1 cellular context compared by ENCODE assay signal in the genomic region with DNA sequence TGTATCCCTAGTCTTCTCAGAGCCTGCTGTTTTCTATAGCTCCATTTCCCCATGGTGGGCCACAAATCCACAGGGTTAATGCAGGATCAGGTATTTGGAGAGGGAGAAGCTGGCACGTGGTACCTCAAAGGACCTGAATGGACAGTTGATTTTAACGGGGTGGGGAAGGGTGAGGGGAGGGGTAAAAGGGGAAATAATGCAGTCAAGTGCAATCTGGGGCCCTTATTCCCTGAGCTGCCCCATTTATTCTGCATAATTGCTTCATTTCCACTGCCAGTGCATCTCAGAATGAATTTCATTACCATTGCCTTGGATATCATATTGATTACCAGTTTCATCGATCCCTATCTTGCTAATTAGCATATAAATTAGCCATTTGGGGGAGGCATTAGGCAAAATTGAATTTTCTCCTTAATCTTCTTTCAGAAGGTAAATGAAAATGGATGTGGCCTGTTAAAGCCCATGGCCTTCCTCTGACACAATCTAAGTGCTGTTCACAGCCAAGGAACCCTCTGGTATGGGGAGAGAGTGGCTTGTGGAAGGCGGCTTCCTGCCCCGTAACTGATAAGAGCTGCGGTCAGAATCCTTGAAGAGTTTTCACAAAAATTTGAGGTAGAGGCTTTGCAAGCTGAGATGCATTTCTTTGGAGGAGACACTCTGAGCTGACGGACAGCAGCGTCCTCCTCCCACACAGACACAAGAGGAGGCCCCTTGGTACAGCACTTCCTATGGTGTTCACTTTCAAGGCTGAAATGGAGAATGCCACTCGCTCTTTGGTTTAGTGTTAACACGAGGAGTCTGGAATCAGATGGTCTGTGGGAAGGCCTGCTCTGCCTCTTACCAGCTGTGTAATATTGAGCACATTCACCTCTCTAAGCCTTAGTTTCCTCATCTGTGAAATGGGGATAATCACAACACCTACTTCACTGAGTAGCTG.
A peak's percentile ranks its signal among the peaks of the same experiment; 100 is the strongest.
TF ChIP-seq lines count a peak whose summit lies in the region.

No MANE protein-coding gene starts in this region.

TF ChIP-seq in K562, 482 proteins besides CTCF, POLR2A, EP300 and RAD21 (continues in another document):
- TF ChIP-seq, protein P1, sequence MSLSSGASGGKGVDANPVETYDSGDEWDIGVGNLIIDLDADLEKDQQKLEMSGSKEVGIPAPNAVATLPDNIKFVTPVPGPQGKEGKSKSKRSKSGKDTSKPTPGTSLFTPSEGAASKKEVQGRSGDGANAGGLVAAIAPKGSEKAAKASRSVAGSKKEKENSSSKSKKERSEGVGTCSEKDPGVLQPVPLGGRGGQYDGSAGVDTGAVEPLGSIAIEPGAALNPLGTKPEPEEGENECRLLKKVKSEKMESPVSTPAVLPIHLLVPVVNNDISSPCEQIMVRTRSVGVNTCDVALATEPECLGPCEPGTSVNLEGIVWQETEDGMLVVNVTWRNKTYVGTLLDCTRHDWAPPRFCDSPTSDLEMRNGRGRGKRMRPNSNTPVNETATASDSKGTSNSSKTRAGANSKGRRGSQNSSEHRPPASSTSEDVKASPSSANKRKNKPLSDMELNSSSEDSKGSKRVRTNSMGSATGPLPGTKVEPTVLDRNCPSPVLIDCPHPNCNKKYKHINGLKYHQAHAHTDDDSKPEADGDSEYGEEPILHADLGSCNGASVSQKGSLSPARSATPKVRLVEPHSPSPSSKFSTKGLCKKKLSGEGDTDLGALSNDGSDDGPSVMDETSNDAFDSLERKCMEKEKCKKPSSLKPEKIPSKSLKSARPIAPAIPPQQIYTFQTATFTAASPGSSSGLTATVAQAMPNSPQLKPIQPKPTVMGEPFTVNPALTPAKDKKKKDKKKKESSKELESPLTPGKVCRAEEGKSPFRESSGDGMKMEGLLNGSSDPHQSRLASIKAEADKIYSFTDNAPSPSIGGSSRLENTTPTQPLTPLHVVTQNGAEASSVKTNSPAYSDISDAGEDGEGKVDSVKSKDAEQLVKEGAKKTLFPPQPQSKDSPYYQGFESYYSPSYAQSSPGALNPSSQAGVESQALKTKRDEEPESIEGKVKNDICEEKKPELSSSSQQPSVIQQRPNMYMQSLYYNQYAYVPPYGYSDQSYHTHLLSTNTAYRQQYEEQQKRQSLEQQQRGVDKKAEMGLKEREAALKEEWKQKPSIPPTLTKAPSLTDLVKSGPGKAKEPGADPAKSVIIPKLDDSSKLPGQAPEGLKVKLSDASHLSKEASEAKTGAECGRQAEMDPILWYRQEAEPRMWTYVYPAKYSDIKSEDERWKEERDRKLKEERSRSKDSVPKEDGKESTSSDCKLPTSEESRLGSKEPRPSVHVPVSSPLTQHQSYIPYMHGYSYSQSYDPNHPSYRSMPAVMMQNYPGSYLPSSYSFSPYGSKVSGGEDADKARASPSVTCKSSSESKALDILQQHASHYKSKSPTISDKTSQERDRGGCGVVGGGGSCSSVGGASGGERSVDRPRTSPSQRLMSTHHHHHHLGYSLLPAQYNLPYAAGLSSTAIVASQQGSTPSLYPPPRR (CRISPR knock-in tag; IDR thresholded peaks at IDR 0.05; ENCODE audit: borderline replicate concordance) = no peak
- TF ChIP-seq, protein P2, sequence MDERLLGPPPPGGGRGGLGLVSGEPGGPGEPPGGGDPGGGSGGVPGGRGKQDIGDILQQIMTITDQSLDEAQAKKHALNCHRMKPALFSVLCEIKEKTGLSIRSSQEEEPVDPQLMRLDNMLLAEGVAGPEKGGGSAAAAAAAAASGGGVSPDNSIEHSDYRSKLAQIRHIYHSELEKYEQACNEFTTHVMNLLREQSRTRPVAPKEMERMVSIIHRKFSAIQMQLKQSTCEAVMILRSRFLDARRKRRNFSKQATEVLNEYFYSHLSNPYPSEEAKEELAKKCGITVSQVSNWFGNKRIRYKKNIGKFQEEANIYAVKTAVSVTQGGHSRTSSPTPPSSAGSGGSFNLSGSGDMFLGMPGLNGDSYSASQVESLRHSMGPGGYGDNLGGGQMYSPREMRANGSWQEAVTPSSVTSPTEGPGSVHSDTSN (CRISPR knock-in tag; IDR thresholded peaks at IDR 0.05; ENCODE audit: low read depth) = no peak; the same call in 1 of the 2 replicates
- TF ChIP-seq, protein P2 (tag; conservative IDR thresholded peaks at IDR 0.05; ENCODE audit: low read depth) = peak; percentile 74
- TF ChIP-seq NONO (IDR thresholded peaks at IDR 0.05; ENCODE audit: low read depth in 2 of 2, low read length in 1 of 2) (no peak), GATAD2A (IDR thresholded peaks at IDR 0.05) (no peak), MCM5 (IDR thresholded peaks at IDR 0.05; ENCODE audit: low read depth) (no peak), XRCC3 (IDR thresholded peaks at IDR 0.05) (no peak), CBFA2T2 (conservative IDR thresholded peaks at IDR 0.05) (peak; percentile 65), ZNF696 (CRISPR knock-in tag; conservative IDR thresholded peaks at IDR 0.05) (no peak), MTA3 (IDR thresholded peaks at IDR 0.05; ENCODE audit: borderline replicate concordance) (no peak; the same call in 1 of the 2 replicates), CHD4 (IDR thresholded peaks at IDR 0.05; ENCODE audit: insufficient read depth, insufficient replicate concordance, low read depth, low read length, poor library complexity, severe bottlenecking) (peak; percentile 100), SMARCC2 (IDR thresholded peaks at IDR 0.05; ENCODE audit: low read depth) (peak; percentile 81)
- TF ChIP-seq, protein P3, sequence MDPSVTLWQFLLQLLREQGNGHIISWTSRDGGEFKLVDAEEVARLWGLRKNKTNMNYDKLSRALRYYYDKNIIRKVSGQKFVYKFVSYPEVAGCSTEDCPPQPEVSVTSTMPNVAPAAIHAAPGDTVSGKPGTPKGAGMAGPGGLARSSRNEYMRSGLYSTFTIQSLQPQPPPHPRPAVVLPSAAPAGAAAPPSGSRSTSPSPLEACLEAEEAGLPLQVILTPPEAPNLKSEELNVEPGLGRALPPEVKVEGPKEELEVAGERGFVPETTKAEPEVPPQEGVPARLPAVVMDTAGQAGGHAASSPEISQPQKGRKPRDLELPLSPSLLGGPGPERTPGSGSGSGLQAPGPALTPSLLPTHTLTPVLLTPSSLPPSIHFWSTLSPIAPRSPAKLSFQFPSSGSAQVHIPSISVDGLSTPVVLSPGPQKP (CRISPR knock-in tag; IDR thresholded peaks at IDR 0.05) = no peak
- TF ChIP-seq, protein P4, sequence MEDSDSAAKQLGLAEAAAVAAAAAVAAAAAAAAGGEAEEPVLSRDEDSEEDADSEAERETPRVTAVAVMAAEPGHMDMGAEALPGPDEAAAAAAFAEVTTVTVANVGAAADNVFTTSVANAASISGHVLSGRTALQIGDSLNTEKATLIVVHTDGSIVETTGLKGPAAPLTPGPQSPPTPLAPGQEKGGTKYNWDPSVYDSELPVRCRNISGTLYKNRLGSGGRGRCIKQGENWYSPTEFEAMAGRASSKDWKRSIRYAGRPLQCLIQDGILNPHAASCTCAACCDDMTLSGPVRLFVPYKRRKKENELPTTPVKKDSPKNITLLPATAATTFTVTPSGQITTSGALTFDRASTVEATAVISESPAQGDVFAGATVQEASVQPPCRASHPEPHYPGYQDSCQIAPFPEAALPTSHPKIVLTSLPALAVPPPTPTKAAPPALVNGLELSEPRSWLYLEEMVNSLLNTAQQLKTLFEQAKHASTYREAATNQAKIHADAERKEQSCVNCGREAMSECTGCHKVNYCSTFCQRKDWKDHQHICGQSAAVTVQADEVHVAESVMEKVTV (CRISPR knock-in tag; IDR thresholded peaks at IDR 0.05) = no peak
- TF ChIP-seq, protein P5, sequence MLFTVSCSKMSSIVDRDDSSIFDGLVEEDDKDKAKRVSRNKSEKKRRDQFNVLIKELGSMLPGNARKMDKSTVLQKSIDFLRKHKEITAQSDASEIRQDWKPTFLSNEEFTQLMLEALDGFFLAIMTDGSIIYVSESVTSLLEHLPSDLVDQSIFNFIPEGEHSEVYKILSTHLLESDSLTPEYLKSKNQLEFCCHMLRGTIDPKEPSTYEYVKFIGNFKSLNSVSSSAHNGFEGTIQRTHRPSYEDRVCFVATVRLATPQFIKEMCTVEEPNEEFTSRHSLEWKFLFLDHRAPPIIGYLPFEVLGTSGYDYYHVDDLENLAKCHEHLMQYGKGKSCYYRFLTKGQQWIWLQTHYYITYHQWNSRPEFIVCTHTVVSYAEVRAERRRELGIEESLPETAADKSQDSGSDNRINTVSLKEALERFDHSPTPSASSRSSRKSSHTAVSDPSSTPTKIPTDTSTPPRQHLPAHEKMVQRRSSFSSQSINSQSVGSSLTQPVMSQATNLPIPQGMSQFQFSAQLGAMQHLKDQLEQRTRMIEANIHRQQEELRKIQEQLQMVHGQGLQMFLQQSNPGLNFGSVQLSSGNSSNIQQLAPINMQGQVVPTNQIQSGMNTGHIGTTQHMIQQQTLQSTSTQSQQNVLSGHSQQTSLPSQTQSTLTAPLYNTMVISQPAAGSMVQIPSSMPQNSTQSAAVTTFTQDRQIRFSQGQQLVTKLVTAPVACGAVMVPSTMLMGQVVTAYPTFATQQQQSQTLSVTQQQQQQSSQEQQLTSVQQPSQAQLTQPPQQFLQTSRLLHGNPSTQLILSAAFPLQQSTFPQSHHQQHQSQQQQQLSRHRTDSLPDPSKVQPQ (CRISPR knock-in tag; IDR thresholded peaks at IDR 0.05; ENCODE audit: borderline replicate concordance) = no peak
- TF ChIP-seq, protein P6, sequence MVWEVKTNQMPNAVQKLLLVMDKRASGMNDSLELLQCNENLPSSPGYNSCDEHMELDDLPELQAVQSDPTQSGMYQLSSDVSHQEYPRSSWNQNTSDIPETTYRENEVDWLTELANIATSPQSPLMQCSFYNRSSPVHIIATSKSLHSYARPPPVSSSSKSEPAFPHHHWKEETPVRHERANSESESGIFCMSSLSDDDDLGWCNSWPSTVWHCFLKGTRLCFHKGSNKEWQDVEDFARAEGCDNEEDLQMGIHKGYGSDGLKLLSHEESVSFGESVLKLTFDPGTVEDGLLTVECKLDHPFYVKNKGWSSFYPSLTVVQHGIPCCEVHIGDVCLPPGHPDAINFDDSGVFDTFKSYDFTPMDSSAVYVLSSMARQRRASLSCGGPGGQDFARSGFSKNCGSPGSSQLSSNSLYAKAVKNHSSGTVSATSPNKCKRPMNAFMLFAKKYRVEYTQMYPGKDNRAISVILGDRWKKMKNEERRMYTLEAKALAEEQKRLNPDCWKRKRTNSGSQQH (CRISPR knock-in tag; IDR thresholded peaks at IDR 0.05) = no peak
- TF ChIP-seq, protein P7, sequence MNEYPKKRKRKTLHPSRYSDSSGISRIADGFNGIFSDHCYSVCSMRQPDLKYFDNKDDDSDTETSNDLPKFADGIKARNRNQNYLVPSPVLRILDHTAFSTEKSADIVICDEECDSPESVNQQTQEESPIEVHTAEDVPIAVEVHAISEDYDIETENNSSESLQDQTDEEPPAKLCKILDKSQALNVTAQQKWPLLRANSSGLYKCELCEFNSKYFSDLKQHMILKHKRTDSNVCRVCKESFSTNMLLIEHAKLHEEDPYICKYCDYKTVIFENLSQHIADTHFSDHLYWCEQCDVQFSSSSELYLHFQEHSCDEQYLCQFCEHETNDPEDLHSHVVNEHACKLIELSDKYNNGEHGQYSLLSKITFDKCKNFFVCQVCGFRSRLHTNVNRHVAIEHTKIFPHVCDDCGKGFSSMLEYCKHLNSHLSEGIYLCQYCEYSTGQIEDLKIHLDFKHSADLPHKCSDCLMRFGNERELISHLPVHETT (CRISPR knock-in tag; conservative IDR thresholded peaks at IDR 0.05 in 1 of 2, IDR thresholded peaks at IDR 0.05 in 1 of 2) = peak in 1 of 2 experiments; percentile 79; a peak in 2 of 4 replicates
- TF ChIP-seq, protein P8, sequence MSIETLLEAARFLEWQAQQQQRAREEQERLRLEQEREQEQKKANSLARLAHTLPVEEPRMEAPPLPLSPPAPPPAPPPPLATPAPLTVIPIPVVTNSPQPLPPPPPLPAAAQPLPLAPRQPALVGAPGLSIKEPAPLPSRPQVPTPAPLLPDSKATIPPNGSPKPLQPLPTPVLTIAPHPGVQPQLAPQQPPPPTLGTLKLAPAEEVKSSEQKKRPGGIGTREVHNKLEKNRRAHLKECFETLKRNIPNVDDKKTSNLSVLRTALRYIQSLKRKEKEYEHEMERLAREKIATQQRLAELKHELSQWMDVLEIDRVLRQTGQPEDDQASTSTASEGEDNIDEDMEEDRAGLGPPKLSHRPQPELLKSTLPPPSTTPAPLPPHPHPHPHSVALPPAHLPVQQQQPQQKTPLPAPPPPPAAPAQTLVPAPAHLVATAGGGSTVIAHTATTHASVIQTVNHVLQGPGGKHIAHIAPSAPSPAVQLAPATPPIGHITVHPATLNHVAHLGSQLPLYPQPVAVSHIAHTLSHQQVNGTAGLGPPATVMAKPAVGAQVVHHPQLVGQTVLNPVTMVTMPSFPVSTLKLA (conservative IDR thresholded peaks at IDR 0.05) = peak in 1 of 2 experiments; percentile 19; a peak in 1 of 4 replicates
